ENCODE assay signal across 8 cellular contexts in genomic region chr1:156766288-156767100, GRCh38. TPM values are rescaled to one million over a fixed set of nuclear protein-coding genes. Genes with fewer than 3 reads are reported as not detected.
A peak's percentile ranks its signal among the peaks of the same experiment; 100 is the strongest.
DNase-seq lines count a peak whose midpoint lies in the region; ATAC-seq, FAIRE-seq and TF ChIP-seq lines count a peak whose summit lies in the region.

No MANE protein-coding gene starts in this region.

- no peak for FAIRE-seq in pancreas (lab: Jason Lieb, UNC)

- H3K9me3 ChIP-seq in OCI-LY1 (ENCODE audit: low read length) (no peaks in the 10 kb centered on the region), pancreas (no peaks in the 10 kb centered on the region)

- H3K36me3 ChIP-seq in H7 (replicated peaks; ENCODE audit: control insufficient read depth, insufficient read depth, low read length) (peaks cover 8% of the 10 kb centered on the region), OCI-LY1 (ENCODE audit: insufficient read depth, low read length) (peaks cover 24% of the 10 kb centered on the region), pancreas (no peaks in the 10 kb centered on the region)

- H3F3A ChIP-seq in OCI-LY1 (ENCODE audit: insufficient read depth, low read length) = no peaks in the 10 kb centered on the region

- WGBS in pancreas, 2 donors = 6 to 7% methylated on average over 13 to 14 of the region's 14 CpGs

- DNase-seq in GM13976 (ENCODE audit: low spot score) (peak; percentile 46), H7 (no peak), pancreas (peak in 3 of 6 donors; percentile 5 to 69 (median 64)), MV-4-11 (lab: John Stamatoyannopoulos, UW) (no peak), LoVo (ENCODE audit: low spot score) (no peak)

- H3K4me2 ChIP-seq in OCI-LY1 (ENCODE audit: low read length) = peak overlapping the region; percentile 91

- H3K4me3 ChIP-seq in H7 (ENCODE audit: insufficient read depth, low read depth, low read length) (peak overlapping the region; percentile 49), OCI-LY1 (ENCODE audit: low read depth, low read length, poor library complexity, severe bottlenecking) (peak overlapping the region; percentile 90), pancreas (peak overlapping the region; percentile 26 to 65 (median 56))

- peak overlapping the region; percentile 56; the same call in 1 of the 2 replicates for H2AFZ ChIP-seq in OCI-LY1 (ENCODE audit: low read length)

- in situ Hi-C loops in GM13976 (cut with MboI; ENCODE audit: low sequenced_read_pairs, unreplicated experiment) = no loop called here

- H3K27ac ChIP-seq in OCI-LY1 (ENCODE audit: low read depth, low read length, poor library complexity, severe bottlenecking) (peak overlapping the region; percentile 30), pancreas (peak overlapping the region; percentile 61 to 86 (median 74))

- H3K9me2 ChIP-seq in OCI-LY1 (ENCODE audit: low read depth, low read length) = no peaks in the 10 kb centered on the region

- H4K20me1 ChIP-seq in OCI-LY1 (ENCODE audit: insufficient read depth, low read length) = no peaks in the 10 kb centered on the region

- intact Hi-C loops in pancreas (cut with DNase I) = no loop called here

- ATAC-seq in esophagus mucosa (peak; percentile 60), pancreas (peak; percentile 7 to 15 (median 12)), HG02970 (IDR thresholded peaks at IDR 0.05; ENCODE audit: low FRiP score, unreplicated experiment) (no peak)

- H3K9ac ChIP-seq in OCI-LY1 (ENCODE audit: low read length) = peak overlapping the region; percentile 89

- H3K27me3 ChIP-seq in H7 (ENCODE audit: control insufficient read depth, insufficient read depth, low read length) (no peaks in the 10 kb centered on the region), OCI-LY1 (ENCODE audit: insufficient read depth, low read length) (no peaks in the 10 kb centered on the region), pancreas (no peaks in the 10 kb centered on the region)

- peaks cover 34% of the 10 kb centered on the region for H3K79me2 ChIP-seq in OCI-LY1 (ENCODE audit: insufficient read depth, low read length)

- no peak for TF ChIP-seq CTCF in GM13976 (IDR thresholded peaks at IDR 0.05; ENCODE audit: borderline replicate concordance, control extremely low read depth, extremely low read depth, insufficient read depth, missing control alignments)
- no peak; the same call in 1 of the 2 replicates for TF ChIP-seq CTCF in OCI-LY1 (IDR thresholded peaks at IDR 0.05; ENCODE audit: low read length)
- TF ChIP-seq CTCF in pancreas (IDR thresholded peaks at IDR 0.05) = no peak

- H3K4me1 ChIP-seq in OCI-LY1 (ENCODE audit: insufficient read depth, low read length, severe bottlenecking) (peaks cover 29% of the 10 kb centered on the region), pancreas (peaks cover 9 to 21% (median 10%) of the 10 kb centered on the region in 3 donors)

RNA-seq across cellular contexts. Expression of gene PRCC, which starts 0.8 kb away (rescaled TPM):
- 90.6 and 107 TPM in 2 replicates for total RNA-seq in H7 (2014; rRNA removed; shearing (Covaris generic))
- 61.1 TPM for total RNA-seq in esophagus mucosa
- total RNA-seq in pancreas = 10 to 100 TPM; 18.5 to 34.7 (median 20.3) TPM
- 10 to 100 TPM; 31.4 to 41.6 TPM for polyA plus RNA-seq in pancreas

RNA-seq across cellular contexts. Expression of gene HDGF, which starts 15.0 kb away (rescaled TPM):
- total RNA-seq in H7 (2014; rRNA removed; shearing (Covaris generic)) = 408 and 515 TPM in 2 replicates
- 205 TPM for total RNA-seq in esophagus mucosa
- 100 to 1,000 TPM in 1 of 6 donors, 10 to 100 TPM in 5; 43.5 to 112 (median 64.2) TPM for total RNA-seq in pancreas
- 10 to 100 TPM; 58.5 to 87.4 TPM for polyA plus RNA-seq in pancreas

RNA-seq across cellular contexts. Expression of gene MRPL24, which starts 25.6 kb away (rescaled TPM):
- 92.1 and 105 TPM in 2 replicates for total RNA-seq in H7 (2014; rRNA removed; shearing (Covaris generic))
- total RNA-seq in esophagus mucosa = 67.4 TPM
- 10 to 100 TPM; 39.8 to 57.8 (median 43.6) TPM for total RNA-seq in pancreas
- polyA plus RNA-seq in pancreas = 10 to 100 TPM; 64.5 to 68.6 TPM

RNA-seq across cellular contexts. Expression of gene ISG20L2, which starts 37.9 kb away (rescaled TPM):
- 55.2 and 56.4 TPM in 2 replicates for total RNA-seq in H7 (2014; rRNA removed; shearing (Covaris generic))
- total RNA-seq in esophagus mucosa (27.5 TPM), pancreas (10 to 100 TPM in 3 of 6 donors, 1 to 10 TPM in 3; 7.7 to 13.2 (median 9.6) TPM)
- 1 to 10 TPM; 5.2 to 8.8 TPM for polyA plus RNA-seq in pancreas

RNA-seq across cellular contexts. Expression of gene METTL25B, which starts 38.2 kb away (rescaled TPM):
- 25.7 and 33.1 TPM in 2 replicates for total RNA-seq in H7 (2014; rRNA removed; shearing (Covaris generic))
- 23.5 TPM for total RNA-seq in esophagus mucosa
- 10 to 100 TPM; 16.8 to 22.6 (median 18.2) TPM for total RNA-seq in pancreas
- polyA plus RNA-seq in pancreas = 10 to 100 TPM; 56.0 to 64.9 TPM
